9 cellular contexts compared by ENCODE assay signal in genomic region chr2:8234757-8235374, GRCh38.
DNase-seq lines count a peak whose midpoint lies in the region; ATAC-seq, FAIRE-seq and TF ChIP-seq lines count a peak whose summit lies in the region.
"Had no signal": no experiment of that assay in that cellular context is flagged by ENCODE, and none has a peak within 500 bp of the region (broad histone marks: within the 10 kb centered on the region; RNA-seq: fewer than 3 reads in every experiment).

No MANE protein-coding gene starts in this region.

- no peak for TF ChIP-seq EP300 in esophagus muscularis mucosa (IDR thresholded peaks at IDR 0.05)

- FAIRE-seq in GM12892 (lab: Jason Lieb, UNC), result peak; percentile 96
- FAIRE-seq: colon had no signal

- peaks cover 2 to 8% (median 6%) of the 10 kb centered on the region in 4 donors for H3K4me1 ChIP-seq in esophagus muscularis mucosa

- no peak for TF ChIP-seq CTCF in esophagus muscularis mucosa (IDR thresholded peaks at IDR 0.05)

- TF ChIP-seq POLR2A in GM12892 (IDR thresholded peaks at IDR 0.05; ENCODE audit: low read depth, low read length) (no peak), esophagus muscularis mucosa (IDR thresholded peaks at IDR 0.05; ENCODE audit: low read depth) (no peak), erythroblast (IDR thresholded peaks at IDR 0.05; ENCODE audit: low read length) (no peak)

- intact Hi-C loops in esophagus muscularis mucosa (cut with DNase I), result no loop called here

- WGBS in esophagus muscularis mucosa, result 74% methylated on average over 13 of the region's 13 CpGs

- no peaks in the 10 kb centered on the region for H3K27me3 ChIP-seq in esophagus muscularis mucosa

- no peaks in the 10 kb centered on the region for H3K9me3 ChIP-seq in esophagus muscularis mucosa

- no peak overlapping the region for H3K4me3 ChIP-seq in esophagus muscularis mucosa

- H3K36me3 ChIP-seq in esophagus muscularis mucosa, result no peaks in the 10 kb centered on the region

- peak overlapping the region in 1 of 4 donors; percentile 7 for H3K27ac ChIP-seq in esophagus muscularis mucosa (replicated peaks in 1 of 4)

- peak; percentile 90 for ATAC-seq in GM21381 (IDR thresholded peaks at IDR 0.05; ENCODE audit: unreplicated experiment)
- ATAC-seq in HG03457 (IDR thresholded peaks at IDR 0.05; ENCODE audit: unreplicated experiment), result peak; percentile 90

- DNase-seq in GM12892 (ENCODE audit: insufficient read length) (no peak), esophagus muscularis mucosa (ENCODE audit: extremely low spot score) (peak; percentile 72), putamen (ENCODE audit: low spot score) (no peak), activated gamma-delta T cell (lab: John Stamatoyannopoulos, UW) (no peak), erythroblast (lab: John Stamatoyannopoulos, UW) (no peak)
- DNase-seq in activated naive CD4-positive, alpha-beta T cell (lab: John Stamatoyannopoulos, UW), result no peak
